Comparison of ENCODE assay signal across 11 cellular contexts in genomic region chr2:214481204-214481603, GRCh38.
DNase-seq lines count a peak whose midpoint lies in the region; ATAC-seq and TF ChIP-seq lines count a peak whose summit lies in the region.
"Had no signal": no experiment of that assay in that cellular context is flagged by ENCODE, and none has a peak within 500 bp of the region (broad histone marks: within the 10 kb centered on the region; RNA-seq: fewer than 3 reads in every experiment).

No MANE protein-coding gene starts in this region.

- TF ChIP-seq CTCF in cardiac fibroblast (IDR thresholded peaks at IDR 0.05; ENCODE audit: low read depth, low read length), result no peak
- TF ChIP-seq CTCF in coronary artery (IDR thresholded peaks at IDR 0.05), result no peak

- H3K9ac ChIP-seq in Karpas-422 (ENCODE audit: low read length), result no peak overlapping the region

- H2AFZ ChIP-seq in Karpas-422 (ENCODE audit: low read length), result no peak overlapping the region

- H4K20me1 ChIP-seq in Karpas-422 (ENCODE audit: insufficient read depth, low read depth, low read length), result no peaks in the 10 kb centered on the region

- no peaks in the 10 kb centered on the region for H3K79me2 ChIP-seq in Karpas-422 (ENCODE audit: low read length)

- no peak overlapping the region for H3K4me3 ChIP-seq in cardiac fibroblast (replicated peaks in 1 of 2; ENCODE audit: low read depth in 2 of 2, low read length in 2 of 2)
- H3K4me3 ChIP-seq in coronary artery, result no peak overlapping the region
- no peak overlapping the region for H3K4me3 ChIP-seq in Karpas-422 (ENCODE audit: low read length)

- peak; percentile 10 for DNase-seq in COLO668 (lab: John Stamatoyannopoulos, UW; ENCODE audit: unreplicated experiment)
- DNase-seq in NCI-H2029 treated with DMSO at 0.1 percent for 48 hours (lab: John Stamatoyannopoulos, UW), result peak; percentile 60
- DNase-seq in cardiac fibroblast (ENCODE audit: low read depth in 2 of 2), result peak; percentile 1 to 18
- peak; percentile 69 for DNase-seq in middle frontal gyrus (ENCODE audit: extremely low spot score, low spot score)
- no peak for DNase-seq in coronary artery (ENCODE audit: low spot score)
- no peak for DNase-seq in Karpas-422
- DNase-seq: activated effector memory CD4-positive, alpha-beta T cell treated with anti-CD3 and anti-CD28 coated beads, Interleukin-2, amount 50 U/mL, for 16 hours; erythroblast; KG1 had no signal

- H3K27ac ChIP-seq in coronary artery, result peak overlapping the region in 1 of 2 donors; percentile 49
- no peak overlapping the region for H3K27ac ChIP-seq in Karpas-422 (ENCODE audit: low read length)

- H3K9me2 ChIP-seq in Karpas-422 (replicated peaks; ENCODE audit: insufficient read depth, low read length), result no peaks in the 10 kb centered on the region

- H3K4me1 ChIP-seq in Karpas-422 (ENCODE audit: low read length), result no peaks in the 10 kb centered on the region

- H3K27me3 ChIP-seq in Karpas-422 (ENCODE audit: low read length), result no peaks in the 10 kb centered on the region

- ATAC-seq in HG03108 (IDR thresholded peaks at IDR 0.05; ENCODE audit: unreplicated experiment) (no peak), HG02571 (IDR thresholded peaks at IDR 0.05; ENCODE audit: unreplicated experiment) (no peak)

- H3K36me3 ChIP-seq in Karpas-422 (ENCODE audit: insufficient read depth, low read length), result no peaks in the 10 kb centered on the region

- no peaks in the 10 kb centered on the region for H3K9me3 ChIP-seq in Karpas-422 (ENCODE audit: low read length)

- no peak overlapping the region for H3K4me2 ChIP-seq in Karpas-422 (ENCODE audit: low read depth, low read length, poor library complexity, severe bottlenecking)

Comparison
In these comparisons a context has a peak if more than half of its experiments do, and no peak if none do; other contexts are left out.
1. DNase-seq: peak in COLO668 (single experiment), NCI-H2029 treated with DMSO at 0.1 percent for 48 hours (single experiment), cardiac fibroblast (2 of 2) and middle frontal gyrus (single experiment); none in coronary artery (single experiment) and Karpas-422 (single experiment).